7 cellular contexts compared by ENCODE assay signal in the genomic region with DNA sequence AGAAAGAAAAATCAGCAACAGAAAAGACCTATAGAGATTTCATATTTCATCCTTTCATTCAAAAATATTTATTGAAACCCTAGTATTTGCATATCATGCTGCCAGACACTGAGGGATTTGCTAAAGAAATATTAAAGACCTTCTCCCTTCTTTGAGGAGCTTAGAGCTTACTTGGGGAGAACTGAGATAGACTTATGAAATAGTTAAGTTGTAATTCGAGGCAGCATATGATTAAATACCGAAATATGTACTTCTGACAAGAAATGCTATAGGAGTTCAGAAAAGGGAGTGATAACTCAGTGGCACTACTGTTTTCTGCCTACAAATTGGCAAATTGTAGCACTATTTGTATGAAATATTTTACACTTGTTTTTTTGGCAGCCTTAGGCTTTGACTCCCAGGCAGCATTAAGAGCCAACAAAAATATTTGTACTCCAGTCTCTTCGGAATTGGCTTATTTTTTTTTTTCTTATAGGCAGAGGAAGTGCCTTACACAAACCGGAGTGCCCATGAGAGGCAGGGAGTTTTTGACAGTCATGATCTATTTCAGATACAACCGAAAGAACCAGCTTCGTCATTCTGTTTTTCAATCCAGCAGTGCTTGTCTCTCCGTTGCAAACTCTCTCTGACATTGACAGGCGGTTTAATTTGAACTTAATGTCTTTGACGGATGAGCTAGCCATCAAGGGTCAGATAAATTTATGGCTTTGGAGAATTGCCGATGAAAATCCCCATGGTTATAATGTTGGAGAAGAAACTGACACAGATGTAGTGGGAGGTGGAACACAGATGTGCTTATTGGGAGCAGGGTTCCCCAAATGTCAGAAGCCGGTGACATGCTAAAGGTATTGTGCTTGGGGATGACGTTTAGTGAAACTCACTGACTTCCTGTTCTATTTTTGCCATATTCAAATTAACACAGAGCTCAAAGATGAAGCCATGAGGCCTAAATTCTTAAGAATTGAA. TPM values are rescaled to one million over a fixed set of nuclear protein-coding genes. Genes with fewer than 3 reads are reported as not detected.
A peak's percentile ranks its signal among the peaks of the same experiment; 100 is the strongest.
DNase-seq lines count a peak whose midpoint lies in the region; ATAC-seq and TF ChIP-seq lines count a peak whose summit lies in the region.

No MANE protein-coding gene starts in this region.

- TF ChIP-seq CTCF in endothelial cell (IDR thresholded peaks at IDR 0.05; ENCODE audit: unreplicated experiment), result no peak

- H3K9me3 Mint-ChIP-seq in endothelial cell (ENCODE audit: unreplicated experiment), result no peaks in the 10 kb centered on the region

- peaks cover 2% of the 10 kb centered on the region for H3K27me3 Mint-ChIP-seq in endothelial cell (ENCODE audit: unreplicated experiment)

- H3K4me3 Mint-ChIP-seq in endothelial cell (ENCODE audit: unreplicated experiment), result no peak overlapping the region

- peak; percentile 76 for ATAC-seq in GM19324 (IDR thresholded peaks at IDR 0.05; ENCODE audit: low FRiP score, unreplicated experiment)
- ATAC-seq in HG03103 (IDR thresholded peaks at IDR 0.05; ENCODE audit: low read depth, unreplicated experiment), result peak; percentile 71

- H3K27ac Mint-ChIP-seq in endothelial cell (ENCODE audit: unreplicated experiment), result no peak overlapping the region

- peak; percentile 30 to 31 for DNase-seq in activated CD4-positive, alpha-beta T cell treated with anti-CD3 and anti-CD28 coated beads for 4 hours
- peak; percentile 14 for DNase-seq in fibroblast of the conjunctiva (ENCODE audit: low read depth)
- DNase-seq in stimulated activated CD4-positive, alpha-beta T cell treated with anti-CD3 and anti-CD28 coated beads, Interleukin-2, amount 100 ng/mL, for 48 hours, result peak; percentile 17 to 21
- no peak for DNase-seq in iPS-NIHi11 (ENCODE audit: low spot score)
- DNase-seq in endothelial cell (ENCODE audit: low spot score), result no peak

- no peaks in the 10 kb centered on the region for H3K4me1 Mint-ChIP-seq in endothelial cell (ENCODE audit: unreplicated experiment)

- no peaks in the 10 kb centered on the region for H3K36me3 Mint-ChIP-seq in endothelial cell (ENCODE audit: low read depth, unreplicated experiment)

RNA-seq across cellular contexts. Expression of a gene that starts 59.4 kb away (rescaled TPM):
- total RNA-seq in endothelial cell (ENCODE audit: unreplicated experiment), result 1.1 TPM

Comparison
In these comparisons a context has a peak if more than half of its experiments do, and no peak if none do; other contexts are left out.
1. DNase-seq: peak in activated CD4-positive, alpha-beta T cell treated with anti-CD3 and anti-CD28 coated beads for 4 hours (2 of 2), fibroblast of the conjunctiva (single experiment) and stimulated activated CD4-positive, alpha-beta T cell treated with anti-CD3 and anti-CD28 coated beads, Interleukin-2, amount 100 ng/mL, for 48 hours (2 of 2); none in iPS-NIHi11 (single experiment) and endothelial cell (single experiment).